ENCODE assay signal across 8 cellular contexts in the genomic region with DNA sequence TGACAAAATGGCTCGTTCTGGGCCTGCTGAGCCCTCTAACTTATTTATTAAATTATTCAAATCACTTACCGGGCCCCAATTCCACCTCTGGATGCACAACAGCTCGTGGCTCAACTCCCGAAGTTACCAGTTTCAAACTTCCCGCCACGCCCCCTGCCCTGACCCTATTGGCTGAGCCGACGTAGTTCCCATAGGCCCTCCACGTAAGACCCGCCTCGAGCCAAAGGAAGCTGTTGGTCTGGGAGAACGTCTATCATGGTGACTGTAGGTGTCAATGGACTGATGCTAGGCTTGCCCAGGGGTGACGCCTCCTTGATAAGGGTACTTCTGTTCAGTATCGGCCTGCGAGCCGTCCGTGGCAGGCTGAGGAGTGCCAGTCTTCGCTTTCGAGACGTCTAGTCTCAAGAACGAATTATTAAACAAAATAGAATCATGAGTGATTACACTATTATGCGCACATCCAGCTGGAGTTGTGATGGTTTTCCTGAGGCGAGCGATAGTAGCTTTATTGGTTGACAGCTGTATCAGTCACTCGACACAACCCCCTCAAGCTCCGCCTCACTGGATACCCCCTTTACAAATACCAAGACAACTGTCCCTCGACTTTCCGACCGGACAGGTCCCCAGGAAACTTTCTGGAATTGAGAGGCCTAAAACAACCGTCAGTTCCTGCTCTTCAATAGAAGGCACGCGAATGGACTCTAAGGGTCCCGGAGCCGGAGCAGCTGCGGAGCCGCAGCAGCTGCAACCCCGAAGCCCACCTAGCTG. TPM values are rescaled to one million over a fixed set of nuclear protein-coding genes. Genes with fewer than 3 reads are reported as not detected.
DNase-seq lines count a peak whose midpoint lies in the region; ATAC-seq and TF ChIP-seq lines count a peak whose summit lies in the region.

A gene (minus strand): TSS at position 134 of the 768 bp plus-strand sequence. CDS start 334 bp downstream, outside the sequence.

- H3K27me3 Mint-ChIP-seq in activated T-cell treated with anti-CD3 and anti-CD28 coated beads, Interleukin-2, amount 50 U/mL, for 24 hours = no peaks in the 10 kb centered on the region

- peaks cover 78% of the 10 kb centered on the region for H3K36me3 Mint-ChIP-seq in activated T-cell treated with anti-CD3 and anti-CD28 coated beads, Interleukin-2, amount 50 U/mL, for 24 hours (ENCODE audit: low read depth)

- ATAC-seq in GM21717 (IDR thresholded peaks at IDR 0.05; ENCODE audit: unreplicated experiment) = peak; percentile 49

- H3K27ac Mint-ChIP-seq in activated T-cell treated with anti-CD3 and anti-CD28 coated beads, Interleukin-2, amount 50 U/mL, for 24 hours = peak within 1 kb of the TSS; percentile 98

- H3K9ac ChIP-seq in mucosa of rectum (ENCODE audit: low read depth in 1 of 2, low read length in 2 of 2) = peak within 1 kb of the TSS; percentile 92 to 93

- H3K4me1 ChIP-seq in mucosa of rectum (ENCODE audit: control insufficient read depth in 2 of 2, insufficient read depth in 2 of 2, low read length in 2 of 2) = peaks cover 13 to 18% of the 10 kb centered on the region in 2 donors

- H3K9me3 ChIP-seq in mucosa of rectum (ENCODE audit: control insufficient read depth in 2 of 2, low read length in 2 of 2) = no peaks in the 10 kb centered on the region

- H3K27ac ChIP-seq in mucosa of rectum (ENCODE audit: low read depth in 2 of 2, low read length in 2 of 2) = peak within 1 kb of the TSS; percentile 98 to 100

- in situ Hi-C loops in KBM-7 (cut with MboI; ENCODE audit: low pct_unique_long_range_greater_than_20kb, low sequenced_read_pairs) = no loop called here

- no peaks in the 10 kb centered on the region for H3K27me3 ChIP-seq in mucosa of rectum (ENCODE audit: control insufficient read depth in 2 of 2, insufficient read depth in 2 of 2, low read length in 2 of 2)

- H3K36me3 ChIP-seq in mucosa of rectum (ENCODE audit: control insufficient read depth in 2 of 2, insufficient read depth in 2 of 2, low read length in 2 of 2) = peaks cover 15 to 19% of the 10 kb centered on the region in 2 donors

- H3K4me1 Mint-ChIP-seq in activated T-cell treated with anti-CD3 and anti-CD28 coated beads, Interleukin-2, amount 50 U/mL, for 24 hours (ENCODE audit: low read depth) = peaks cover 38% of the 10 kb centered on the region

- DNase-seq in DMS153 treated with DMSO at 0.1 percent for 48 hours (lab: John Stamatoyannopoulos, UW; ENCODE audit: unreplicated experiment) (peak; percentile 93), KBM-7 (peak; percentile 97), erythroblast (lab: John Stamatoyannopoulos, UW) (peak; percentile 99 to 100)
- peak; percentile 89 for DNase-seq in activated T-cell treated with anti-CD3 and anti-CD28 coated beads, Interleukin-2, amount 50 U/mL, for 24 hours
- DNase-seq in stimulated activated CD8-positive, alpha-beta memory T cell treated with anti-CD3 and anti-CD28 coated beads, Interleukin-4, amount 100 ng/mL, for 48 hours = peak; percentile 97

- peak within 1 kb of the TSS; percentile 99 to 100 for H3K4me3 ChIP-seq in mucosa of rectum (ENCODE audit: low read length in 2 of 2)

- no peaks in the 10 kb centered on the region for H3K9me3 Mint-ChIP-seq in activated T-cell treated with anti-CD3 and anti-CD28 coated beads, Interleukin-2, amount 50 U/mL, for 24 hours

- peak within 1 kb of the TSS; percentile 89 for H3K4me3 Mint-ChIP-seq in activated T-cell treated with anti-CD3 and anti-CD28 coated beads, Interleukin-2, amount 50 U/mL, for 24 hours

- peak; percentile 100 for TF ChIP-seq POLR2A in erythroblast (IDR thresholded peaks at IDR 0.05; ENCODE audit: low read length)

TF ChIP-seq in PFSK-1, 5 proteins besides CTCF, POLR2A, EP300 and RAD21:
- TF ChIP-seq SIN3A (IDR thresholded peaks at IDR 0.05; ENCODE audit: borderline replicate concordance, insufficient read depth, low read length) (peak; percentile 97), POLR2AphosphoS5 (IDR thresholded peaks at IDR 0.05; ENCODE audit: low read depth, low read length) (peak; percentile 80; the same call in 1 of the 2 replicates), TAF1 (IDR thresholded peaks at IDR 0.05; ENCODE audit: borderline replicate concordance, insufficient read depth, low read length) (peak; percentile 67; the same call in 1 of the 2 replicates), FOXP2 (optimal IDR thresholded peaks at IDR 0.05; ENCODE audit: borderline replicate concordance, extremely low read depth, extremely low read length, insufficient read depth) (no peak)

RNA-seq across cellular contexts. Expression of the gene that starts here (rescaled TPM):
- polyA plus RNA-seq in PFSK-1 (2012; ENCODE audit: insufficient read length, low read depth) = 13.7 TPM

Comparison
In these comparisons a context has a peak if more than half of its experiments do, and no peak if none do; other contexts are left out.
1. Peak in every context shown above with its lines: DNase-seq, ATAC-seq, H3K4me3 ChIP-seq and H3K27ac ChIP-seq.